ENCODE assay signal across 12 cellular contexts in genomic region chr7:15687645-15688025, GRCh38. TPM values are rescaled to one million over a fixed set of nuclear protein-coding genes. Genes with fewer than 3 reads are reported as not detected.
A peak's percentile ranks its signal among the peaks of the same experiment; 100 is the strongest.
DNase-seq lines count a peak whose midpoint lies in the region; ATAC-seq and TF ChIP-seq lines count a peak whose summit lies in the region.
"Had no signal": no experiment of that assay in that cellular context is flagged by ENCODE, and none has a peak within 500 bp of the region (broad histone marks: within the 10 kb centered on the region; RNA-seq: fewer than 3 reads in every experiment).

No MANE protein-coding gene starts in this region.

- H3K4me1 ChIP-seq in fibroblast of lung (ENCODE audit: control insufficient read depth, extremely low read depth, insufficient read depth, low read length) (peaks cover 3% of the 10 kb centered on the region), urinary bladder (ENCODE audit: insufficient read depth) (no peaks in the 10 kb centered on the region)

- no peak overlapping the region for H2AFZ ChIP-seq in fibroblast of lung (ENCODE audit: low read length)
- H2AFZ ChIP-seq in neural cell (ENCODE audit: low read depth, low read length) = no peak overlapping the region

- no peaks in the 10 kb centered on the region for H3F3A ChIP-seq in neural cell (ENCODE audit: insufficient read depth, low read length, poor library complexity, severe bottlenecking)

- H3K27ac ChIP-seq in fibroblast of lung (ENCODE audit: insufficient read depth, low read length) (no peak overlapping the region), neural cell (ENCODE audit: low read length) (no peak overlapping the region), urinary bladder (ENCODE audit: low read depth) (no peak overlapping the region)
- H3K27ac ChIP-seq: 22Rv1, SK-N-MC had no signal

- H3K9ac ChIP-seq in fibroblast of lung (ENCODE audit: insufficient read depth, low read length) = no peak overlapping the region
- no peak overlapping the region for H3K9ac ChIP-seq in neural cell (ENCODE audit: low read length)

- WGBS in urinary bladder = 16% methylated on average over 16 of the region's 16 CpGs

- H3K36me3 ChIP-seq in fibroblast of lung (ENCODE audit: control insufficient read depth, insufficient read depth, low read length) (no peaks in the 10 kb centered on the region), neural cell (ENCODE audit: insufficient read depth, low read length) (no peaks in the 10 kb centered on the region), urinary bladder (ENCODE audit: insufficient read depth) (no peaks in the 10 kb centered on the region)

- H3K4me2 ChIP-seq in fibroblast of lung (ENCODE audit: extremely low read depth, insufficient read depth, low read length) (peak overlapping the region; percentile 96), neural cell (ENCODE audit: low read length) (no peak overlapping the region)

- no peaks in the 10 kb centered on the region for H3K9me3 ChIP-seq in fibroblast of lung (ENCODE audit: control insufficient read depth, insufficient read depth, low read depth, low read length)
- H3K9me3 ChIP-seq in neural cell (ENCODE audit: low read length) = no peaks in the 10 kb centered on the region

- H3K79me2 ChIP-seq in fibroblast of lung (ENCODE audit: control insufficient read depth, insufficient read depth, low read length) (no peaks in the 10 kb centered on the region), neural cell (replicated peaks; ENCODE audit: insufficient read depth, low read length) (no peaks in the 10 kb centered on the region)

- TF ChIP-seq CTCF in fibroblast of lung (conservative IDR thresholded peaks at IDR 0.05 in 1 of 2, IDR thresholded peaks at IDR 0.05 in 1 of 2; ENCODE audit: low read depth in 1 of 2, low read length in 2 of 2) (no peak), neural cell (IDR thresholded peaks at IDR 0.05; ENCODE audit: poor library complexity, severe bottlenecking) (no peak)

- H4K20me1 ChIP-seq in fibroblast of lung (ENCODE audit: control insufficient read depth, extremely low read depth, insufficient read depth, low read length) = no peaks in the 10 kb centered on the region
- no peaks in the 10 kb centered on the region for H4K20me1 ChIP-seq in neural cell (ENCODE audit: insufficient read depth)

- DNase-seq in NCI-H82 (lab: John Stamatoyannopoulos, UW) (peak; percentile 56), NCI-H82 treated with DMSO at 0.1 percent for 48 hours (lab: John Stamatoyannopoulos, UW; ENCODE audit: unreplicated experiment) (no peak), fibroblast of lung (ENCODE audit: low read depth in 2 of 2) (no peak), NCI-H2081 (lab: John Stamatoyannopoulos, UW) (no peak)
- no peak for DNase-seq in central memory CD4-positive, alpha-beta T cell
- DNase-seq: activated CD4-positive, alpha-beta memory T cell treated with anti-CD3 and anti-CD28 coated beads, Interleukin-2, amount 10 ng/mL, durations not matched to agents 7 days and 5 days; NCI-H2171 had no signal

- no peak for TF ChIP-seq EP300 in neural cell (conservative IDR thresholded peaks at IDR 0.05; ENCODE audit: poor library complexity, severe bottlenecking)

- H3K27me3 ChIP-seq in fibroblast of lung (ENCODE audit: control insufficient read depth, insufficient read depth, low read length) = peaks cover 13% of the 10 kb centered on the region
- peaks cover 67% of the 10 kb centered on the region for H3K27me3 ChIP-seq in neural cell (ENCODE audit: insufficient read depth, low read depth, low read length)

- TF ChIP-seq RAD21 in neural cell (conservative IDR thresholded peaks at IDR 0.05) = no peak

- ATAC-seq in HG02973 (IDR thresholded peaks at IDR 0.05; ENCODE audit: unreplicated experiment) = no peak

- no peaks in the 10 kb centered on the region for H3K9me2 ChIP-seq in neural cell (ENCODE audit: insufficient read depth, low read length)

- H3K4me3 ChIP-seq in fibroblast of lung (replicated peaks in 1 of 4; ENCODE audit: control extremely low read depth in 1 of 4, insufficient read depth in 1 of 4, low read depth in 3 of 4, low read length in 4 of 4) = peak overlapping the region in 3 of 4 experiments; percentile 57 to 73 (median 64)
- peak overlapping the region; percentile 14 for H3K4me3 ChIP-seq in neural cell (ENCODE audit: low read length)
- H3K4me3 ChIP-seq in urinary bladder (ENCODE audit: low read depth, low read length) = peak overlapping the region; percentile 21

TF ChIP-seq in neural cell, 6 proteins besides CTCF, POLR2A, EP300 and RAD21:
- TF ChIP-seq POLR2AphosphoS5 (IDR thresholded peaks at IDR 0.05) (peak; percentile 14), EZH2 (IDR thresholded peaks at IDR 0.05; ENCODE audit: borderline replicate concordance, insufficient read depth, low read length, poor library complexity, severe bottlenecking) (no peak)

RNA-seq across cellular contexts. Expression of gene MEOX2, which starts 1.2 kb away (rescaled TPM):
- total RNA-seq in fibroblast of lung (0.50 and 1.5 TPM in 2 replicates), urinary bladder (43.1 TPM)
- polyA plus RNA-seq in fibroblast of lung (0.28 and 3.3 TPM in 2 replicates), neural cell (not detected in 2 replicates), urinary bladder (5.6 TPM)
- polyA plus RNA-seq in fibroblast of lung (2012) = 0.38 and 2.5 TPM in 2 replicates
- polyA minus RNA-seq in fibroblast of lung (ENCODE audit: low replicate concordance) (0.48 TPM in 1 of 2 replicates, not detected in the other), neural cell (not detected in 2 replicates)
- total RNA-seq: activated CD4-positive, alpha-beta memory T cell treated with anti-CD3 and anti-CD28 coated beads, Interleukin-2, amount 10 ng/mL, durations not matched to agents 7 days and 5 days had no signal

Comparison
In these comparisons a context has a peak if more than half of its experiments do, and no peak if none do; other contexts are left out.
1. H3K4me3 ChIP-seq: peak in every context shown above with its lines; median percentile 64 in fibroblast of lung; 21 in urinary bladder; 14 in neural cell.